16 cellular contexts compared by ENCODE assay signal in genomic region chr2:37412201-37412600, GRCh38.
DNase-seq lines count a peak whose midpoint lies in the region; ATAC-seq, FAIRE-seq and TF ChIP-seq lines count a peak whose summit lies in the region.
"Had no signal": no experiment of that assay in that cellular context is flagged by ENCODE, and none has a peak within 500 bp of the region (broad histone marks: within the 10 kb centered on the region; RNA-seq: fewer than 3 reads in every experiment).

No MANE protein-coding gene starts in this region.

- H4K20me1 ChIP-seq in BLaER1: no peaks in the 10 kb centered on the region

- H3K9me3 ChIP-seq in BLaER1: no peaks in the 10 kb centered on the region
- H3K9me3 ChIP-seq: A549 had no signal

- peaks cover 6% of the 10 kb centered on the region for H3K27me3 Mint-ChIP-seq in activated naive CD8-positive, alpha-beta T cell treated with anti-CD3 and anti-CD28 coated beads, Interleukin-2, amount 50 U/mL, for 24 hours

- no peak overlapping the region for H3K4me3 Mint-ChIP-seq in activated naive CD8-positive, alpha-beta T cell treated with anti-CD3 and anti-CD28 coated beads, Interleukin-2, amount 50 U/mL, for 24 hours
- H3K4me3 Mint-ChIP-seq: CD8-positive, alpha-beta memory T cell had no signal

- H3K9ac ChIP-seq in BLaER1: no peak overlapping the region

- H3K27me3 ChIP-seq in BLaER1: no peaks in the 10 kb centered on the region

- H3K4me1 ChIP-seq in BLaER1: peaks cover 11% of the 10 kb centered on the region
- H3K4me1 ChIP-seq: A549 had no signal

- H3K4me1 Mint-ChIP-seq in activated naive CD8-positive, alpha-beta T cell treated with anti-CD3 and anti-CD28 coated beads, Interleukin-2, amount 50 U/mL, for 24 hours: peaks cover 13% of the 10 kb centered on the region

- no peaks in the 10 kb centered on the region for H3K36me3 Mint-ChIP-seq in activated naive CD8-positive, alpha-beta T cell treated with anti-CD3 and anti-CD28 coated beads, Interleukin-2, amount 50 U/mL, for 24 hours (ENCODE audit: low read depth)

- peak; percentile 17 for FAIRE-seq in GM12892 (lab: Jason Lieb, UNC)
- FAIRE-seq: A549 had no signal

- peak; percentile 43 for ATAC-seq in activated naive CD8-positive, alpha-beta T cell treated with anti-CD3 and anti-CD28 coated beads, Interleukin-2, amount 50 U/mL, for 24 hours
- ATAC-seq in GM18907 (IDR thresholded peaks at IDR 0.05; ENCODE audit: unreplicated experiment): no peak
- ATAC-seq: A549, Panc1 had no signal

- no peak for TF ChIP-seq POLR2A in GM12892 (IDR thresholded peaks at IDR 0.05; ENCODE audit: low read depth, low read length)

- no peak overlapping the region for H3K4me3 ChIP-seq in BLaER1
- H3K4me3 ChIP-seq: A549 had no signal

- DNase-seq in GM12892 (ENCODE audit: insufficient read length) (no peak), myocyte (ENCODE audit: low read depth) (peak; percentile 91), GM19240 (ENCODE audit: insufficient read length, low spot score) (no peak), DMS79 treated with DMSO at 0.1 percent for 48 hours (lab: John Stamatoyannopoulos, UW) (no peak)
- no peak for DNase-seq in activated naive CD8-positive, alpha-beta T cell treated with anti-CD3 and anti-CD28 coated beads, Interleukin-2, amount 50 U/mL, for 24 hours
- DNase-seq: C1 segment of cervical spinal cord; CD8-positive, alpha-beta memory T cell; DMS53; H7; NCI-H187 treated with DMSO at 0.1 percent for 48 hours; NCI-H345; NCI-H524 treated with DMSO at 0.1 percent for 48 hours had no signal

- H3K27ac Mint-ChIP-seq in activated naive CD8-positive, alpha-beta T cell treated with anti-CD3 and anti-CD28 coated beads, Interleukin-2, amount 50 U/mL, for 24 hours: no peak overlapping the region
- H3K27ac Mint-ChIP-seq: CD8-positive, alpha-beta memory T cell had no signal

- no peaks in the 10 kb centered on the region for H3K36me3 ChIP-seq in BLaER1

- H3K9me3 Mint-ChIP-seq in activated naive CD8-positive, alpha-beta T cell treated with anti-CD3 and anti-CD28 coated beads, Interleukin-2, amount 50 U/mL, for 24 hours: no peaks in the 10 kb centered on the region
- H3K9me3 Mint-ChIP-seq: CD8-positive, alpha-beta memory T cell had no signal

- H3K27ac ChIP-seq in BLaER1: no peak overlapping the region
- H3K27ac ChIP-seq: A549 had no signal

- H3K4me2 ChIP-seq in BLaER1: peak overlapping the region; percentile 55
- H3K4me2 ChIP-seq: A549 had no signal
